21 cellular contexts compared by ENCODE assay signal in genomic region chr6:69038841-69039240, GRCh38.
"Had no signal": no experiment of that assay in that cellular context is flagged by ENCODE, and none has a peak within 500 bp of the region (broad histone marks: within the 10 kb centered on the region; RNA-seq: fewer than 3 reads in every experiment).

No MANE protein-coding gene starts in this region.

- ATAC-seq: foreskin keratinocyte; gastroesophageal sphincter; heart left ventricle; left lobe of liver; natural killer cell; psoas muscle; right lobe of liver; stimulated activated naive B cell treated with anti-CD40 and anti-IgM and Interleukin-4, amounts not matched to agents 10 μg/mL and 1 μg/mL and 100 μg/mL, for 72 hours had no signal

- DNase-seq: colonic mucosa; effector CD8-positive, alpha-beta T cell; endodermal cell; foreskin keratinocyte; heart left ventricle; hypothalamus; immature natural killer cell; islet precursor cell; natural killer cell; occipital lobe; ovary; posterior cingulate gyrus; psoas muscle; right lobe of liver; small intestine; stimulated activated CD4-positive, alpha-beta T cell treated with anti-CD3 and anti-CD28 coated beads, Interleukin-15, amount 100 ng/mL, for 24 hours; stimulated activated CD4-positive, alpha-beta T cell treated with anti-CD3 and anti-CD28 coated beads, Interleukin-2, amount 100 ng/mL, for 48 hours; stimulated activated naive B cell treated with anti-CD40 and anti-IgM and Interleukin-4, amounts not matched to agents 10 μg/mL and 1 μg/mL and 100 μg/mL, for 72 hours; upper lobe of left lung had no signal
